Comparison of ENCODE assay signal across 14 cellular contexts in the genomic region with DNA sequence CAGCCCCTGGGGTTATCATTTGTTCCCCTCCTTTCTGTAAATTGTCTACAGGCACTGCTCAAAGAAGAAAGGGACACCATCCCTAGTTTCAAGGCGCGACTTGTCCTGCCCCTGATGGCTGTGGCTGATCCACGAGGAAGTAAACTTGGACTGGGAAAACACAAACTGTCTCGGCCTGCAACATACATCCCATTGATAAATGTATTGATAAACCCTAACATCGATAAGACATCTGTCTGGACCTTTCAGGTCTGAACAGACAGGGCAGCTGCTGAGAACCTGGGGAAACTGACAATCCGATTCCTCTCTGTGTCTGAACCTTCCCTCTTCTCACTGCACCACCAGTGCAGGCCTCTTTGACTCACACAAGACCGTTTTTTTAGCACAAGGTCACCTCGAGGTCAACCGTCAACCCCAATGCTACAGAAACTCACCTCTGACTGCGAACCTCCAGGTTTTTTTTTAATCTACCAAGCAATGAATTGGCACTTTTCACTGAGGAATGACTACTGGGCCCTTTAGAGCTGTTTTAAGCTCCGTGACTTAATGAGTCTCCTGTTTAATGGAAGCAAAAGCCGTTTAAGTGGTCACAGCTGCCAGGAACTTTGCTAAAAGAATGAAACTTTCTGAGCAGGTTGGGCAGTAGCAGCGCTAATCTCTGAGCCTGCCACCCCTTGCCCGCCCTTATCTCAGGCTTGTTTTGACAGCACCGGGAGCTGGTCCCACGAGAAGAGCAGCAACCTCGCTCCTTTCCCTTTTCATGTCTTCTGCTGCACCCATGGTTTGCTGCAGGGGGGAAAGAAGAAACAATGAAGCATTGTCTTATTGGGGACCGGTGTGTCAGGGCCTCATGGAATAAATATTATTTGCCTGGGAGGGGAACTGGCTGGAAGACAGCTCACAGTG.
A peak's percentile ranks its signal among the peaks of the same experiment; 100 is the strongest.
DNase-seq lines count a peak whose midpoint lies in the region; ATAC-seq and TF ChIP-seq lines count a peak whose summit lies in the region.
"Had no signal": no experiment of that assay in that cellular context is flagged by ENCODE, and none has a peak within 500 bp of the region (broad histone marks: within the 10 kb centered on the region; RNA-seq: fewer than 3 reads in every experiment).

No MANE protein-coding gene starts in this region.

- TF ChIP-seq POLR2A in NB4 (IDR thresholded peaks at IDR 0.05; ENCODE audit: extremely low read depth, insufficient read length) (no peak), body of pancreas (IDR thresholded peaks at IDR 0.05) (no peak)

- peak overlapping the region in 3 of 4 donors; percentile 41 to 66 (median 44) for H3K27ac ChIP-seq in body of pancreas
- H3K27ac ChIP-seq: vagina had no signal

- peak overlapping the region; percentile 45 for H3K4me3 Mint-ChIP-seq in progenitor cell of endocrine pancreas (ENCODE audit: low read depth)
- H3K4me3 Mint-ChIP-seq: CD4-positive, CD25-positive, alpha-beta regulatory T cell; stimulated activated effector memory CD8-positive, alpha-beta T cell treated with anti-CD3 and anti-CD28 coated beads, Interleukin-12 subunit alpha, Interleukin-12 subunit beta, amount 100 ng/mL, for 72 hours had no signal

- ATAC-seq in body of pancreas, result peak; percentile 72
- no peak for ATAC-seq in GM18909 (IDR thresholded peaks at IDR 0.05; ENCODE audit: poor library complexity, unreplicated experiment)
- no peak for ATAC-seq in HG03354 (IDR thresholded peaks at IDR 0.05; ENCODE audit: poor library complexity, severe bottlenecking, unreplicated experiment)
- ATAC-seq: stimulated activated effector memory CD8-positive, alpha-beta T cell treated with anti-CD3 and anti-CD28 coated beads, Interleukin-12 subunit alpha, Interleukin-12 subunit beta, amount 100 ng/mL, for 72 hours had no signal

- no peaks in the 10 kb centered on the region for H3K36me3 ChIP-seq in body of pancreas (replicated peaks in 1 of 2; ENCODE audit: insufficient read depth in 1 of 2, low read depth in 2 of 2)
- H3K36me3 ChIP-seq: vagina had no signal

- peak overlapping the region; percentile 85 for H3K27ac Mint-ChIP-seq in progenitor cell of endocrine pancreas
- H3K27ac Mint-ChIP-seq: CD4-positive, CD25-positive, alpha-beta regulatory T cell; stimulated activated effector memory CD8-positive, alpha-beta T cell treated with anti-CD3 and anti-CD28 coated beads, Interleukin-12 subunit alpha, Interleukin-12 subunit beta, amount 100 ng/mL, for 72 hours had no signal

- H3K36me3 Mint-ChIP-seq in progenitor cell of endocrine pancreas (ENCODE audit: insufficient read depth), result no peaks in the 10 kb centered on the region
- H3K36me3 Mint-ChIP-seq: CD4-positive, CD25-positive, alpha-beta regulatory T cell had no signal

- peaks cover 9% of the 10 kb centered on the region for H3K4me1 ChIP-seq in body of pancreas

- no peaks in the 10 kb centered on the region for H3K27me3 ChIP-seq in body of pancreas
- H3K27me3 ChIP-seq: vagina had no signal

- no peak for TF ChIP-seq CTCF in NB4 (IDR thresholded peaks at IDR 0.05; ENCODE audit: low read depth, low read length)
- TF ChIP-seq CTCF in body of pancreas (IDR thresholded peaks at IDR 0.05), result no peak
- no peak for TF ChIP-seq CTCF in progenitor cell of endocrine pancreas (IDR thresholded peaks at IDR 0.05; ENCODE audit: unreplicated experiment)

- no peaks in the 10 kb centered on the region for H3K27me3 Mint-ChIP-seq in progenitor cell of endocrine pancreas

- DNase-seq in H4 (ENCODE audit: low spot score) (peak; percentile 21), NB4 (ENCODE audit: low read depth) (peak; percentile 45), body of pancreas (peak in 2 of 4 donors; percentile 30 to 35), progenitor cell of endocrine pancreas (ENCODE audit: low spot score, unreplicated experiment) (peak; percentile 23), HCEC 1CT (no peak)
- DNase-seq: activated naive CD4-positive, alpha-beta T cell; CD4-positive, CD25-positive, alpha-beta regulatory T cell; kidney glomerular epithelial cell; NCI-H2029; stimulated activated CD4-positive, alpha-beta T cell treated with anti-CD3 and anti-CD28 coated beads, Interleukin-4, amount 100 ng/mL, for 4 hours had no signal

- intact Hi-C loops in body of pancreas (cut with DNase I), result no loop called here

- 24 to 27% methylated on average over 18 of the region's 18 CpGs for WGBS in body of pancreas, 2 donors

- no peak overlapping the region for H3K4me3 ChIP-seq in NB4 (ENCODE audit: low read depth, low read length)
- H3K4me3 ChIP-seq in body of pancreas, result no peak overlapping the region
- H3K4me3 ChIP-seq: vagina had no signal

- no peaks in the 10 kb centered on the region for H3K9me3 ChIP-seq in body of pancreas
- H3K9me3 ChIP-seq: vagina had no signal

- H3K4me1 Mint-ChIP-seq in progenitor cell of endocrine pancreas (ENCODE audit: low read depth), result peaks cover 28% of the 10 kb centered on the region
- H3K4me1 Mint-ChIP-seq: CD4-positive, CD25-positive, alpha-beta regulatory T cell; stimulated activated effector memory CD8-positive, alpha-beta T cell treated with anti-CD3 and anti-CD28 coated beads, Interleukin-12 subunit alpha, Interleukin-12 subunit beta, amount 100 ng/mL, for 72 hours had no signal

- H3K9me3 Mint-ChIP-seq in progenitor cell of endocrine pancreas (ENCODE audit: low read depth), result no peaks in the 10 kb centered on the region
- H3K9me3 Mint-ChIP-seq: CD4-positive, CD25-positive, alpha-beta regulatory T cell; stimulated activated effector memory CD8-positive, alpha-beta T cell treated with anti-CD3 and anti-CD28 coated beads, Interleukin-12 subunit alpha, Interleukin-12 subunit beta, amount 100 ng/mL, for 72 hours had no signal
